Comparison of ENCODE assay signal across 1 cellular context in genomic region chr6:41705996-41706835, GRCh38.
TF ChIP-seq lines count a peak whose summit lies in the region.

No MANE protein-coding gene starts in this region.

TF ChIP-seq in K562, 482 proteins besides CTCF, POLR2A, EP300 and RAD21 (continued from another document and continues in another):
- TF ChIP-seq ZNF318 (IDR thresholded peaks at IDR 0.05; ENCODE audit: borderline replicate concordance in 1 of 2, low read depth in 1 of 2) (no peak), PBX2 (CRISPR knock-in tag; IDR thresholded peaks at IDR 0.05; ENCODE audit: low read depth) (no peak), PBX2 (tag; conservative IDR thresholded peaks at IDR 0.05; ENCODE audit: low read depth) (no peak), PHB2 (IDR thresholded peaks at IDR 0.05; ENCODE audit: low read depth) (no peak), ARNT (IDR thresholded peaks at IDR 0.05) (no peak), MAZ (CRISPR knock-in tag; conservative IDR thresholded peaks at IDR 0.05 in 1 of 2, IDR thresholded peaks at IDR 0.05 in 1 of 2) (peak in 1 of 2 experiments; percentile 73; a peak in 2 of 4 replicates), PURB (CRISPR knock-in tag; IDR thresholded peaks at IDR 0.05; ENCODE audit: low read depth) (no peak), THAP7 (CRISPR knock-in tag; IDR thresholded peaks at IDR 0.05) (no peak), ETV5 (CRISPR knock-in tag; IDR thresholded peaks at IDR 0.05; ENCODE audit: low read depth) (no peak), TCFL5 (CRISPR knock-in tag; conservative IDR thresholded peaks at IDR 0.05) (no peak), ZNF589 (CRISPR knock-in tag; IDR thresholded peaks at IDR 0.05; ENCODE audit: low read depth) (no peak), KDM1A (IDR thresholded peaks at IDR 0.05) (no peak), TAF1 (IDR thresholded peaks at IDR 0.05; ENCODE audit: control insufficient read depth, extremely low read depth, insufficient read depth, low read length, severe bottlenecking) (no peak), CHD1 (IDR thresholded peaks at IDR 0.05; ENCODE audit: low read length) (no peak), NFRKB (IDR thresholded peaks at IDR 0.05; ENCODE audit: low read depth) (no peak), SIRT6 (IDR thresholded peaks at IDR 0.05; ENCODE audit: low read depth, low read length) (no peak), ETS2 (tag; IDR thresholded peaks at IDR 0.05; ENCODE audit: borderline replicate concordance, poor library complexity, severe bottlenecking) (no peak), ZNF224 (CRISPR knock-in tag; IDR thresholded peaks at IDR 0.05) (no peak), SP1 (CRISPR knock-in tag; IDR thresholded peaks at IDR 0.05) (no peak), IRF2 (CRISPR knock-in tag; IDR thresholded peaks at IDR 0.05) (no peak), DLX4 (CRISPR knock-in tag; IDR thresholded peaks at IDR 0.05) (no peak), ZNF140 (CRISPR knock-in tag; IDR thresholded peaks at IDR 0.05) (no peak), IRF1 (CRISPR knock-in tag; IDR thresholded peaks at IDR 0.05; ENCODE audit: borderline replicate concordance) (no peak), TCF7 (IDR thresholded peaks at IDR 0.05; ENCODE audit: borderline replicate concordance) (no peak), ATF7 (IDR thresholded peaks at IDR 0.05) (peak; percentile 42; the same call in 1 of the 2 replicates), CXXC5 (CRISPR knock-in tag; IDR thresholded peaks at IDR 0.05) (no peak), FOXK2 (conservative IDR thresholded peaks at IDR 0.05 in 1 of 2, IDR thresholded peaks at IDR 0.05 in 1 of 2; ENCODE audit: low read depth in 2 of 2) (no peak), SAFB2 (IDR thresholded peaks at IDR 0.05; ENCODE audit: borderline replicate concordance, low read depth, low read length, severe bottlenecking) (no peak), ZNF436 (CRISPR knock-in tag; IDR thresholded peaks at IDR 0.05) (no peak), SMARCA5 (IDR thresholded peaks at IDR 0.05) (no peak)
- TF ChIP-seq, protein P1, sequence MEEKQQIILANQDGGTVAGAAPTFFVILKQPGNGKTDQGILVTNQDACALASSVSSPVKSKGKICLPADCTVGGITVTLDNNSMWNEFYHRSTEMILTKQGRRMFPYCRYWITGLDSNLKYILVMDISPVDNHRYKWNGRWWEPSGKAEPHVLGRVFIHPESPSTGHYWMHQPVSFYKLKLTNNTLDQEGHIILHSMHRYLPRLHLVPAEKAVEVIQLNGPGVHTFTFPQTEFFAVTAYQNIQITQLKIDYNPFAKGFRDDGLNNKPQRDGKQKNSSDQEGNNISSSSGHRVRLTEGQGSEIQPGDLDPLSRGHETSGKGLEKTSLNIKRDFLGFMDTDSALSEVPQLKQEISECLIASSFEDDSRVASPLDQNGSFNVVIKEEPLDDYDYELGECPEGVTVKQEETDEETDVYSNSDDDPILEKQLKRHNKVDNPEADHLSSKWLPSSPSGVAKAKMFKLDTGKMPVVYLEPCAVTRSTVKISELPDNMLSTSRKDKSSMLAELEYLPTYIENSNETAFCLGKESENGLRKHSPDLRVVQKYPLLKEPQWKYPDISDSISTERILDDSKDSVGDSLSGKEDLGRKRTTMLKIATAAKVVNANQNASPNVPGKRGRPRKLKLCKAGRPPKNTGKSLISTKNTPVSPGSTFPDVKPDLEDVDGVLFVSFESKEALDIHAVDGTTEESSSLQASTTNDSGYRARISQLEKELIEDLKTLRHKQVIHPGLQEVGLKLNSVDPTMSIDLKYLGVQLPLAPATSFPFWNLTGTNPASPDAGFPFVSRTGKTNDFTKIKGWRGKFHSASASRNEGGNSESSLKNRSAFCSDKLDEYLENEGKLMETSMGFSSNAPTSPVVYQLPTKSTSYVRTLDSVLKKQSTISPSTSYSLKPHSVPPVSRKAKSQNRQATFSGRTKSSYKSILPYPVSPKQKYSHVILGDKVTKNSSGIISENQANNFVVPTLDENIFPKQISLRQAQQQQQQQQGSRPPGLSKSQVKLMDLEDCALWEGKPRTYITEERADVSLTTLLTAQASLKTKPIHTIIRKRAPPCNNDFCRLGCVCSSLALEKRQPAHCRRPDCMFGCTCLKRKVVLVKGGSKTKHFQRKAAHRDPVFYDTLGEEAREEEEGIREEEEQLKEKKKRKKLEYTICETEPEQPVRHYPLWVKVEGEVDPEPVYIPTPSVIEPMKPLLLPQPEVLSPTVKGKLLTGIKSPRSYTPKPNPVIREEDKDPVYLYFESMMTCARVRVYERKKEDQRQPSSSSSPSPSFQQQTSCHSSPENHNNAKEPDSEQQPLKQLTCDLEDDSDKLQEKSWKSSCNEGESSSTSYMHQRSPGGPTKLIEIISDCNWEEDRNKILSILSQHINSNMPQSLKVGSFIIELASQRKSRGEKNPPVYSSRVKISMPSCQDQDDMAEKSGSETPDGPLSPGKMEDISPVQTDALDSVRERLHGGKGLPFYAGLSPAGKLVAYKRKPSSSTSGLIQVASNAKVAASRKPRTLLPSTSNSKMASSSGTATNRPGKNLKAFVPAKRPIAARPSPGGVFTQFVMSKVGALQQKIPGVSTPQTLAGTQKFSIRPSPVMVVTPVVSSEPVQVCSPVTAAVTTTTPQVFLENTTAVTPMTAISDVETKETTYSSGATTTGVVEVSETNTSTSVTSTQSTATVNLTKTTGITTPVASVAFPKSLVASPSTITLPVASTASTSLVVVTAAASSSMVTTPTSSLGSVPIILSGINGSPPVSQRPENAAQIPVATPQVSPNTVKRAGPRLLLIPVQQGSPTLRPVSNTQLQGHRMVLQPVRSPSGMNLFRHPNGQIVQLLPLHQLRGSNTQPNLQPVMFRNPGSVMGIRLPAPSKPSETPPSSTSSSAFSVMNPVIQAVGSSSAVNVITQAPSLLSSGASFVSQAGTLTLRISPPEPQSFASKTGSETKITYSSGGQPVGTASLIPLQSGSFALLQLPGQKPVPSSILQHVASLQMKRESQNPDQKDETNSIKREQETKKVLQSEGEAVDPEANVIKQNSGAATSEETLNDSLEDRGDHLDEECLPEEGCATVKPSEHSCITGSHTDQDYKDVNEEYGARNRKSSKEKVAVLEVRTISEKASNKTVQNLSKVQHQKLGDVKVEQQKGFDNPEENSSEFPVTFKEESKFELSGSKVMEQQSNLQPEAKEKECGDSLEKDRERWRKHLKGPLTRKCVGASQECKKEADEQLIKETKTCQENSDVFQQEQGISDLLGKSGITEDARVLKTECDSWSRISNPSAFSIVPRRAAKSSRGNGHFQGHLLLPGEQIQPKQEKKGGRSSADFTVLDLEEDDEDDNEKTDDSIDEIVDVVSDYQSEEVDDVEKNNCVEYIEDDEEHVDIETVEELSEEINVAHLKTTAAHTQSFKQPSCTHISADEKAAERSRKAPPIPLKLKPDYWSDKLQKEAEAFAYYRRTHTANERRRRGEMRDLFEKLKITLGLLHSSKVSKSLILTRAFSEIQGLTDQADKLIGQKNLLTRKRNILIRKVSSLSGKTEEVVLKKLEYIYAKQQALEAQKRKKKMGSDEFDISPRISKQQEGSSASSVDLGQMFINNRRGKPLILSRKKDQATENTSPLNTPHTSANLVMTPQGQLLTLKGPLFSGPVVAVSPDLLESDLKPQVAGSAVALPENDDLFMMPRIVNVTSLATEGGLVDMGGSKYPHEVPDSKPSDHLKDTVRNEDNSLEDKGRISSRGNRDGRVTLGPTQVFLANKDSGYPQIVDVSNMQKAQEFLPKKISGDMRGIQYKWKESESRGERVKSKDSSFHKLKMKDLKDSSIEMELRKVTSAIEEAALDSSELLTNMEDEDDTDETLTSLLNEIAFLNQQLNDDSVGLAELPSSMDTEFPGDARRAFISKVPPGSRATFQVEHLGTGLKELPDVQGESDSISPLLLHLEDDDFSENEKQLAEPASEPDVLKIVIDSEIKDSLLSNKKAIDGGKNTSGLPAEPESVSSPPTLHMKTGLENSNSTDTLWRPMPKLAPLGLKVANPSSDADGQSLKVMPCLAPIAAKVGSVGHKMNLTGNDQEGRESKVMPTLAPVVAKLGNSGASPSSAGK (IDR thresholded peaks at IDR 0.05): no peak
- TF ChIP-seq, protein P2, sequence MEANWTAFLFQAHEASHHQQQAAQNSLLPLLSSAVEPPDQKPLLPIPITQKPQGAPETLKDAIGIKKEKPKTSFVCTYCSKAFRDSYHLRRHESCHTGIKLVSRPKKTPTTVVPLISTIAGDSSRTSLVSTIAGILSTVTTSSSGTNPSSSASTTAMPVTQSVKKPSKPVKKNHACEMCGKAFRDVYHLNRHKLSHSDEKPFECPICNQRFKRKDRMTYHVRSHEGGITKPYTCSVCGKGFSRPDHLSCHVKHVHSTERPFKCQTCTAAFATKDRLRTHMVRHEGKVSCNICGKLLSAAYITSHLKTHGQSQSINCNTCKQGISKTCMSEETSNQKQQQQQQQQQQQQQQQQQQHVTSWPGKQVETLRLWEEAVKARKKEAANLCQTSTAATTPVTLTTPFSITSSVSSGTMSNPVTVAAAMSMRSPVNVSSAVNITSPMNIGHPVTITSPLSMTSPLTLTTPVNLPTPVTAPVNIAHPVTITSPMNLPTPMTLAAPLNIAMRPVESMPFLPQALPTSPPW (CRISPR knock-in tag; IDR thresholded peaks at IDR 0.05): peak; percentile 20; the same call in 1 of the 2 replicates
